Comparison of ENCODE assay signal across 17 cellular contexts in genomic region chr9:123453904-123454321, GRCh38.
DNase-seq lines count a peak whose midpoint lies in the region; ATAC-seq, FAIRE-seq and TF ChIP-seq lines count a peak whose summit lies in the region.
"Had no signal": no experiment of that assay in that cellular context is flagged by ENCODE, and none has a peak within 500 bp of the region (broad histone marks: within the 10 kb centered on the region; RNA-seq: fewer than 3 reads in every experiment).

No MANE protein-coding gene starts in this region.

- CTCF ChIA-PET in K562 (lab: Yijun Ruan, JAX; ENCODE audit: low intra/inter-chr PET ratio) (no interaction called here), GM10248 (lab: Yijun Ruan, JAX) (no interaction called here)

- intact Hi-C loops in K562 (cut with micrococcal nuclease): no loop called here
- intact Hi-C loops in stomach (cut with DNase I; ENCODE audit: low total_unique reads): no loop called here

- POLR2A ChIA-PET in K562 (lab: Yijun Ruan, JAX): interaction anchor here (0.6 kb wide), 1 partner anchor 66 kb away, joined by 3 read pairs; no protein-coding TSS in a partner anchor
- POLR2A ChIA-PET in GM10248 (lab: Yijun Ruan, JAX): no interaction called here

- BruUV-seq in K562 (replicated peaks; lab: Mats Ljungman, UMichigan): no TSS peak

- ATAC-seq in K562 (no peak), GM21717 (IDR thresholded peaks at IDR 0.05; ENCODE audit: unreplicated experiment) (no peak)
- ATAC-seq: GM12878, Panc1 had no signal

- no peaks in the 10 kb centered on the region for H3K9me1 ChIP-seq in K562 (ENCODE audit: control insufficient read depth, insufficient read depth, low read length)

- in situ Hi-C loops in K562 (cut with MboI): no loop called here

- H3K4me1 ChIP-seq in K562 (replicated peaks in 1 of 2; ENCODE audit: control insufficient read depth in 2 of 2, insufficient read depth in 2 of 2, low read length in 2 of 2): no peaks in the 10 kb centered on the region; a peak in 1 of 5 replicates
- no peaks in the 10 kb centered on the region for H3K4me1 ChIP-seq in stomach

- no peaks in the 10 kb centered on the region for H3K9me3 ChIP-seq in K562 (replicated peaks; ENCODE audit: control insufficient read depth, insufficient read depth, low read depth, low read length)
- no peaks in the 10 kb centered on the region for H3K9me3 ChIP-seq in stomach

- H3K27ac ChIP-seq in K562 (ENCODE audit: extremely low read depth, low read depth, low read length): no peak overlapping the region
- no peak overlapping the region for H3K27ac ChIP-seq in stomach

- H4K20me1 ChIP-seq in K562 (replicated peaks; ENCODE audit: control insufficient read depth, insufficient read depth, low read length): 0 out of 2 replicates have a peak, but pooled peaks cover 2% of the 10 kb centered on the region

- H3K9ac ChIP-seq in K562 (ENCODE audit: insufficient read depth in 1 of 2, low read depth in 2 of 2, low read length in 2 of 2): 0 out of 4 replicates have a peak overlapping the region, but pooled peaks of 1 of the 2 experiments have one; percentile 51

- no peak overlapping the region for H3K4me3 ChIP-seq in K562
- H3K4me3 ChIP-seq in fibroblast of pulmonary artery (replicated peaks; ENCODE audit: low read depth, low read length): no peak overlapping the region
- no peak overlapping the region for H3K4me3 ChIP-seq in stomach
- H3K4me3 ChIP-seq in H7 (ENCODE audit: insufficient read depth, low read depth, low read length): no peak overlapping the region
- H3K4me3 ChIP-seq: GM12878 had no signal

- no peak overlapping the region for H3K4me2 ChIP-seq in K562 (ENCODE audit: insufficient read depth, low read length)

- no peaks in the 10 kb centered on the region for H3K36me3 ChIP-seq in K562 (ENCODE audit: control insufficient read depth, insufficient read depth, low read length)
- peaks cover 0 to 73% (median 56%) of the 10 kb centered on the region in 4 donors for H3K36me3 ChIP-seq in stomach
- no peaks in the 10 kb centered on the region for H3K36me3 ChIP-seq in H7 (replicated peaks; ENCODE audit: control insufficient read depth, insufficient read depth, low read length)

- H3K27me3 ChIP-seq in K562 (ENCODE audit: control insufficient read depth in 2 of 2, insufficient read depth in 2 of 2, low read length in 2 of 2) (no peaks in the 10 kb centered on the region), stomach (no peaks in the 10 kb centered on the region), H7 (ENCODE audit: control insufficient read depth, insufficient read depth, low read length) (no peaks in the 10 kb centered on the region)

- TF ChIP-seq CTCF in K562 (IDR thresholded peaks at IDR 0.05 in 2 of 3, conservative IDR thresholded peaks at IDR 0.05 in 1 of 3; ENCODE audit: insufficient read depth in 2 of 3, low read depth in 1 of 3, low read length in 3 of 3): no peak
- TF ChIP-seq CTCF in fibroblast of pulmonary artery (IDR thresholded peaks at IDR 0.05; ENCODE audit: low read length, missing control alignments): no peak
- TF ChIP-seq CTCF in stomach (IDR thresholded peaks at IDR 0.05): no peak
- no peak for TF ChIP-seq CTCF in GM10248 (IDR thresholded peaks at IDR 0.05; ENCODE audit: control extremely low read depth, extremely low read depth, low read depth, missing control alignments)

- no peak for TF ChIP-seq RAD21 in K562 (CRISPR knock-in tag; conservative IDR thresholded peaks at IDR 0.05 in 1 of 2, IDR thresholded peaks at IDR 0.05 in 1 of 2)

- DNase-seq in K562 (ENCODE audit: extremely low read depth in 1 of 4, low spot score in 3 of 4): no peak
- peak; percentile 18 for DNase-seq in fibroblast of pulmonary artery (ENCODE audit: low read depth)
- DNase-seq in mesenteric fat pad (ENCODE audit: low spot score): peak; percentile 51
- DNase-seq in stomach: peak; percentile 58
- DNase-seq in GM10248 (ENCODE audit: extremely low spot score): no peak
- no peak for DNase-seq in H7
- DNase-seq in T-helper 1 cell: no peak
- DNase-seq: activated CD4-positive, alpha-beta memory T cell treated with anti-CD3 and anti-CD28 coated beads for 36 hours; activated T-cell treated with anti-CD3 and anti-CD28 coated beads, Interleukin-2, amount 50 U/mL, for 48 hours; amniotic stem cell; EL; mesenchymal stem cell; NCI-H1930; NCI-H524 treated with DMSO at 0.1 percent for 48 hours had no signal

- WGBS in K562 (ENCODE audit: insufficient coverage, low coverage, missing lambda C conversion rate): 66% methylated on average over 7 of the region's 7 CpGs
- 39 to 71% (median 46%) methylated on average over 7 of the region's 7 CpGs for whole genome bisulfite sequencing in stomach, 5 donors

- no peaks in the 10 kb centered on the region for H3K79me2 ChIP-seq in K562 (ENCODE audit: control insufficient read depth, insufficient read depth, low read length)

- no peak for TF ChIP-seq EP300 in K562 (IDR thresholded peaks at IDR 0.05; ENCODE audit: low read length)
- no peak for TF ChIP-seq EP300 in stomach (IDR thresholded peaks at IDR 0.05)

- TF ChIP-seq POLR2A in K562 (conservative IDR thresholded peaks at IDR 0.05) (no peak), stomach (IDR thresholded peaks at IDR 0.05) (no peak)

- no peak for FAIRE-seq in K562 (lab: Jason Lieb, UNC)
- FAIRE-seq: GM12878 had no signal

- H2AFZ ChIP-seq in K562 (ENCODE audit: low read depth, low read length): no peak overlapping the region

TF ChIP-seq in K562, 482 proteins besides CTCF, POLR2A, EP300 and RAD21:
- peak; percentile 74; the same call in 1 of the 2 replicates for TF ChIP-seq ZKSCAN1 (IDR thresholded peaks at IDR 0.05; ENCODE audit: low read depth, low read length)
- no peak for TF ChIP-seq ZNF589 (CRISPR knock-in tag; IDR thresholded peaks at IDR 0.05; ENCODE audit: low read depth)

Comparison
In these comparisons a context has a peak if more than half of its experiments do, and no peak if none do; other contexts are left out.
1. DNase-seq: peak in fibroblast of pulmonary artery (single experiment), mesenteric fat pad (single experiment) and stomach (single experiment); none in K562 (0 of 4), GM10248 (single experiment), H7 (single experiment) and T-helper 1 cell (0 of 5).